8 cellular contexts compared by ENCODE assay signal in the genomic region with DNA sequence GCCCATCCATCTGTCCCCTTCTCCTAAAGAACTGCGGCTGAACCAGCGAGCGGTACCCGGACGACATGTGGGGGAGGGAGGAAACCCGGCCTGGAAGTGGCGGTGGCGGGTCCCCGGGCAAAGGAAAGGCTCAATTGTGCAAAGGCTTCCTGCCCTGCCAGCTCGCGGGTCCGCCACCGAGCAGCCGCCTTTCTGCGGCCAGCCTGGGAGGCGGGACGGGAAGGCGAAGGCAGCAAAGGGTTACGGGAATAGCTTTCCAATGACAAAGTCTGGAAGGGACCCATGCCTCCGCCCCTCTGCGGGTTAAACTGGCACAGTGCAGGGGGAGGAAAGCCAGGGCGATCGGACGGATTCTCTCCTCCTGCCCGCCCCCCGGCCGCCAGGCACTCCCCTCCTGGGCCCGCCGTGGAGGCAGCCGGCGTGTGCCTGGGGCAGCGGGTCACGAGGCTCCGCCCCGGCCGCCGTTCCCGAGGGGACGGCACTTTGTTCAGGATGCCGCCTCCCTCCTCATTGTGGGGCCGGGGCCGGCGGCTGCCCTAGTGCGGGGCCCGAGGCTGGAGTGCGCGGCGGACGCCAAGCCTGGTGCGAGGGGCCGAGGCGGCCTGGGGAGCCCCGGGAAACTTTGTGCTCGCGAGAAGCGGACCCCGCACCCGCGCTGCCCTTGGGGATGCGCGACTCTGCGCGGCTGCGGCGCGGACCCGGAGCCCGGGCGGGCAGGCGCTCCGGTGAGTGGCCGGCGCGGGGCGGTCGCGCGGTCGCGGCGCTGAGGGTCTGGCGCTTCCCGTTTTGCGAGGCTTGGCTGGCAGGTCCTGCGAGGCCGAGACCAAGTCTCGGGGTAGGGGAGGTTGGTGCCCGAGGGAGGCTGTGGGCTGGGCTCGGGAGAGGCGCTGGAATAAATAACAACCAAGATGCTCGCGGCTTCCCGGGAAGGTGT.
DNase-seq lines count a peak whose midpoint lies in the region; ATAC-seq and TF ChIP-seq lines count a peak whose summit lies in the region.

A gene with protein sequence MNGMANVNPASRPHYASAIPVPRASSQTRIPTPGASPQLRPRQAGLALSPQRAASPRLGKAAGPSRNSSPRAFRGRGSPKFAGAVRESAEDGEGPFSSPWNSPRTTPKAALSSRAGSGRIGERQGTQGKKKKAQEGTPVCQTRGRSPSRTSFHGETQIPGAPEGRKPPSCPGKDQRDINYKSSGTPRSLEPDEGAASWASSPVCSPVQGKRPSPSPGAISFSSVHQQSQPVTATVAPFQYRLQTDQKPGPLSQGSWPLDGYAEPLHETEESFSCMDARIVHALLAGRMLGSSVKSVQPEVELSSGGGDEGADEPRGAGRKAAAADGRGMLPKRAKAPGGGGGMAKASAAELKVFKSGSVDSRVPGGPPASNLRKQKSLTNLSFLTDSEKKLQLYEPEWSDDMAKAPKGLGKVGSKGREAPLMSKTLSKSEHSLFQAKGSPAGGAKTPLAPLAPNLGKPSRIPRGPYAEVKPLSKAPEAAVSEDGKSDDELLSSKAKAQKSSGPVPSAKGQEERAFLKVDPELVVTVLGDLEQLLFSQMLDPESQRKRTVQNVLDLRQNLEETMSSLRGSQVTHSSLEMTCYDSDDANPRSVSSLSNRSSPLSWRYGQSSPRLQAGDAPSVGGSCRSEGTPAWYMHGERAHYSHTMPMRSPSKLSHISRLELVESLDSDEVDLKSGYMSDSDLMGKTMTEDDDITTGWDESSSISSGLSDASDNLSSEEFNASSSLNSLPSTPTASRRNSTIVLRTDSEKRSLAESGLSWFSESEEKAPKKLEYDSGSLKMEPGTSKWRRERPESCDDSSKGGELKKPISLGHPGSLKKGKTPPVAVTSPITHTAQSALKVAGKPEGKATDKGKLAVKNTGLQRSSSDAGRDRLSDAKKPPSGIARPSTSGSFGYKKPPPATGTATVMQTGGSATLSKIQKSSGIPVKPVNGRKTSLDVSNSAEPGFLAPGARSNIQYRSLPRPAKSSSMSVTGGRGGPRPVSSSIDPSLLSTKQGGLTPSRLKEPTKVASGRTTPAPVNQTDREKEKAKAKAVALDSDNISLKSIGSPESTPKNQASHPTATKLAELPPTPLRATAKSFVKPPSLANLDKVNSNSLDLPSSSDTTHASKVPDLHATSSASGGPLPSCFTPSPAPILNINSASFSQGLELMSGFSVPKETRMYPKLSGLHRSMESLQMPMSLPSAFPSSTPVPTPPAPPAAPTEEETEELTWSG (N-terminal part only) (plus strand): TSS at position 510 of the 934 bp plus-strand sequence. CDS start 83,758 bp downstream, outside the sequence.

- H3K4me1 ChIP-seq in ACC112 (ENCODE audit: control insufficient read depth, insufficient read depth, low read length, unreplicated experiment) (peaks cover 73% of the 10 kb centered on the region), OCI-LY1 (ENCODE audit: insufficient read depth, low read length, severe bottlenecking) (no peaks in the 10 kb centered on the region)

- no peak within 1 kb of the TSS for H3K9ac ChIP-seq in OCI-LY1 (ENCODE audit: low read length)

- no peak for TF ChIP-seq CTCF in OCI-LY1 (IDR thresholded peaks at IDR 0.05; ENCODE audit: low read length)

- peak within 1 kb of the TSS; percentile 95 for H3K27ac ChIP-seq in ACC112 (ENCODE audit: low read depth, low read length)
- H3K27ac ChIP-seq in OCI-LY1 (ENCODE audit: low read depth, low read length, poor library complexity, severe bottlenecking) = no peak within 1 kb of the TSS

- no peaks in the 10 kb centered on the region for H3K9me2 ChIP-seq in OCI-LY1 (ENCODE audit: low read depth, low read length)

- H2AFZ ChIP-seq in ACC112 (ENCODE audit: low read length, unreplicated experiment) (peak within 1 kb of the TSS; percentile 70), OCI-LY1 (ENCODE audit: low read length) (no peak within 1 kb of the TSS)

- peak within 1 kb of the TSS; percentile 92 for H3K4me3 ChIP-seq in ACC112 (ENCODE audit: low read depth, low read length)
- H3K4me3 ChIP-seq in OCI-LY1 (ENCODE audit: low read depth, low read length, poor library complexity, severe bottlenecking) = peak within 1 kb of the TSS; percentile 4
- H3K4me3 ChIP-seq in skeletal muscle cell (ENCODE audit: low read depth, low read length) = peak within 1 kb of the TSS; percentile 86

- H3K9me3 ChIP-seq in OCI-LY1 (ENCODE audit: low read length) = no peaks in the 10 kb centered on the region

- no peaks in the 10 kb centered on the region for H3K27me3 ChIP-seq in ACC112 (ENCODE audit: insufficient read depth, low read length)
- H3K27me3 ChIP-seq in OCI-LY1 (ENCODE audit: insufficient read depth, low read length) = peaks cover 8% of the 10 kb centered on the region

- ATAC-seq in GM21737 (IDR thresholded peaks at IDR 0.05; ENCODE audit: unreplicated experiment) = no peak

- H3K4me2 ChIP-seq in OCI-LY1 (ENCODE audit: low read length) = no peak within 1 kb of the TSS; the same call in 1 of the 2 replicates

- peak; percentile 42 for DNase-seq in GDM1 (lab: John Stamatoyannopoulos, UW)
- peak; percentile 45 for DNase-seq in cerebellar cortex (ENCODE audit: low spot score)
- DNase-seq in iris pigment epithelial cell (ENCODE audit: low read depth) = peak; percentile 49
- no peak for DNase-seq in skeletal muscle cell (ENCODE audit: low read depth)
- DNase-seq in COLO829 (ENCODE audit: low spot score) = no peak

- no peaks in the 10 kb centered on the region for H4K20me1 ChIP-seq in OCI-LY1 (ENCODE audit: insufficient read depth, low read length)

- H3K36me3 ChIP-seq in ACC112 (ENCODE audit: insufficient read depth, low read length) = no peaks in the 10 kb centered on the region
- H3K36me3 ChIP-seq in OCI-LY1 (ENCODE audit: insufficient read depth, low read length) = no peaks in the 10 kb centered on the region

- peaks cover 51% of the 10 kb centered on the region for H3K79me2 ChIP-seq in ACC112 (ENCODE audit: control insufficient read depth, insufficient read depth, low read length, unreplicated experiment)
- no peaks in the 10 kb centered on the region for H3K79me2 ChIP-seq in OCI-LY1 (ENCODE audit: insufficient read depth, low read length)

- no peaks in the 10 kb centered on the region for H3F3A ChIP-seq in OCI-LY1 (ENCODE audit: insufficient read depth, low read length)

Comparison
In these comparisons a context has a peak if more than half of its experiments do, and no peak if none do; other contexts are left out.
1. H3K4me3 ChIP-seq: peak in every context shown above with its lines; median percentile 92 in ACC112; 86 in skeletal muscle cell; 4 in OCI-LY1.
2. DNase-seq: peak in GDM1 (single experiment), cerebellar cortex (single experiment) and iris pigment epithelial cell (single experiment); none in skeletal muscle cell (single experiment) and COLO829 (single experiment).